Comparison of ENCODE assay signal across 8 cellular contexts in genomic region chr5:50744761-50745160, GRCh38.
A peak's percentile ranks its signal among the peaks of the same experiment; 100 is the strongest.
DNase-seq lines count a peak whose midpoint lies in the region; ATAC-seq, FAIRE-seq and TF ChIP-seq lines count a peak whose summit lies in the region.

No MANE protein-coding gene starts in this region.

- peak; percentile 52 for ATAC-seq in GM19328 (IDR thresholded peaks at IDR 0.05; ENCODE audit: unreplicated experiment)
- ATAC-seq in HG03439 (IDR thresholded peaks at IDR 0.05; ENCODE audit: unreplicated experiment): peak; percentile 74
- ATAC-seq in lung (ENCODE audit: insufficient read depth, low FRiP score): peak; percentile 62

- H3K9me3 ChIP-seq in CD4-positive, alpha-beta memory T cell (ENCODE audit: control insufficient read depth in 1 of 2, low read length in 2 of 2): no peaks in the 10 kb centered on the region
- no peaks in the 10 kb centered on the region for H3K9me3 ChIP-seq in lung (ENCODE audit: control insufficient read depth in 2 of 2, insufficient read depth in 1 of 2, low read length in 1 of 2)

- no peaks in the 10 kb centered on the region for H3K27me3 Mint-ChIP-seq in CD4-positive, alpha-beta memory T cell
- no peaks in the 10 kb centered on the region for H3K27me3 Mint-ChIP-seq in activated naive CD8-positive, alpha-beta T cell treated with anti-CD3 and anti-CD28 coated beads for 36 hours

- H3K36me3 Mint-ChIP-seq in CD4-positive, alpha-beta memory T cell: peaks cover 11 to 33% of the 10 kb centered on the region in 2 donors
- peaks cover 38% of the 10 kb centered on the region for H3K36me3 Mint-ChIP-seq in activated naive CD8-positive, alpha-beta T cell treated with anti-CD3 and anti-CD28 coated beads for 36 hours

- peak overlapping the region; percentile 6 to 32 for H3K4me3 ChIP-seq in CD4-positive, alpha-beta memory T cell (ENCODE audit: low read length in 2 of 2)
- H3K4me3 ChIP-seq in lung: no peak overlapping the region

- intact Hi-C loops in CD4-positive, alpha-beta memory T cell (cut with micrococcal nuclease): loop anchor here (1.0 to 10.0 kb wide), 2 partner anchors 50 to 76 kb away; no protein-coding TSS in a partner anchor

- peaks cover 0 to 8% (median 2%) of the 10 kb centered on the region in 8 donors for H3K9me3 Mint-ChIP-seq in CD4-positive, alpha-beta memory T cell
- H3K9me3 Mint-ChIP-seq in activated naive CD8-positive, alpha-beta T cell treated with anti-CD3 and anti-CD28 coated beads for 36 hours: peaks cover 7% of the 10 kb centered on the region

- H3K27ac ChIP-seq in CD4-positive, alpha-beta memory T cell (ENCODE audit: low read depth, low read length): peak overlapping the region; percentile 56
- H3K27ac ChIP-seq in lung (ENCODE audit: low read depth in 1 of 2, low read length in 1 of 2): no peak overlapping the region

- H3K4me1 Mint-ChIP-seq in CD4-positive, alpha-beta memory T cell: peaks cover 64 to 85% (median 71%) of the 10 kb centered on the region in 4 donors
- H3K4me1 Mint-ChIP-seq in activated naive CD8-positive, alpha-beta T cell treated with anti-CD3 and anti-CD28 coated beads for 36 hours: peaks cover 63% of the 10 kb centered on the region

- WGBS in lung, 2 donors: 8 to 13% methylated on average over 2 of the region's 2 CpGs

- peak overlapping the region; percentile 80 to 97 (median 94) for H3K27ac Mint-ChIP-seq in CD4-positive, alpha-beta memory T cell
- H3K27ac Mint-ChIP-seq in activated naive CD8-positive, alpha-beta T cell treated with anti-CD3 and anti-CD28 coated beads for 36 hours: peak overlapping the region; percentile 97

- POLR2A ChIA-PET in CD4-positive, alpha-beta memory T cell (lab: Charles Lee; ENCODE audit: partially characterized antibody): interaction anchor here (0.6 to 2.8 kb wide), 8 partner anchors 19 to 304 kb away, joined by 3 to 23 read pairs (median 6); partner anchors contain the start of genes EMB and PARP8

- DNase-seq in CD4-positive, alpha-beta memory T cell: peak; percentile 25 to 47 (median 32)
- DNase-seq in activated naive CD8-positive, alpha-beta T cell treated with anti-CD3 and anti-CD28 coated beads for 36 hours: peak; percentile 9
- DNase-seq in lung (ENCODE audit: low spot score) (no peak), D721Med (ENCODE audit: insufficient read length, low spot score) (no peak), nucleus accumbens (lab: John Stamatoyannopoulos, UW) (no peak)
- no peak for DNase-seq in stimulated activated CD4-positive, alpha-beta T cell treated with anti-CD3 and anti-CD28 coated beads, Interleukin-2, amount 100 ng/mL, for 48 hours

- H3K4me1 ChIP-seq in CD4-positive, alpha-beta memory T cell (ENCODE audit: insufficient read depth, low read length): peaks cover 82% of the 10 kb centered on the region
- H3K4me1 ChIP-seq in lung (ENCODE audit: control insufficient read depth in 2 of 2, insufficient read depth in 2 of 2, low read length in 2 of 2): peaks cover 0 to 6% of the 10 kb centered on the region in 2 donors

- no peaks in the 10 kb centered on the region for H3K27me3 ChIP-seq in CD4-positive, alpha-beta memory T cell (ENCODE audit: insufficient read depth, low read length)
- H3K27me3 ChIP-seq in lung (ENCODE audit: control insufficient read depth, insufficient read depth): no peaks in the 10 kb centered on the region

- H3K4me3 Mint-ChIP-seq in CD4-positive, alpha-beta memory T cell: peak overlapping the region; percentile 78 to 94 (median 89)
- H3K4me3 Mint-ChIP-seq in activated naive CD8-positive, alpha-beta T cell treated with anti-CD3 and anti-CD28 coated beads for 36 hours: peak overlapping the region; percentile 88

- no peak for FAIRE-seq in D721Med (lab: Jason Lieb, UNC)

- TF ChIP-seq CTCF in lung (IDR thresholded peaks at IDR 0.05; ENCODE audit: control extremely low read depth, extremely low read depth): no peak
- no peak for TF ChIP-seq CTCF in D721Med (IDR thresholded peaks at IDR 0.05; ENCODE audit: insufficient read depth, missing control alignments)

- no peaks in the 10 kb centered on the region for H3K36me3 ChIP-seq in CD4-positive, alpha-beta memory T cell (ENCODE audit: insufficient read depth, low read length)
- H3K36me3 ChIP-seq in lung (ENCODE audit: control insufficient read depth in 2 of 2, insufficient read depth in 2 of 2, low read length in 2 of 2): no peaks in the 10 kb centered on the region

- CTCF ChIA-PET in CD4-positive, alpha-beta memory T cell (lab: Charles Lee; ENCODE audit: partially characterized antibody): no interaction called here

Comparison
In these comparisons a context has a peak if more than half of its experiments do, and no peak if none do; other contexts are left out.
1. DNase-seq: peak in CD4-positive, alpha-beta memory T cell (5 of 5) and activated naive CD8-positive, alpha-beta T cell treated with anti-CD3 and anti-CD28 coated beads for 36 hours (single experiment); none in lung (single experiment), D721Med (single experiment), stimulated activated CD4-positive, alpha-beta T cell treated with anti-CD3 and anti-CD28 coated beads, Interleukin-2, amount 100 ng/mL, for 48 hours (0 of 2) and nucleus accumbens (0 of 56).
2. Peak in every context shown above with its lines, with median percentiles within 50 percentile points of each other: ATAC-seq.